In genomic region chr11:114400222-114400973, GRCh38 we compare ENCODE assay signal across 8 cellular contexts. TPM values are rescaled to one million over a fixed set of nuclear protein-coding genes. Genes with fewer than 3 reads are reported as not detected.
DNase-seq lines count a peak whose midpoint lies in the region; ATAC-seq and TF ChIP-seq lines count a peak whose summit lies in the region.

Gene C11orf71, minus strand, starts transcription at chr11:114400511. Its CDS starts 180 bp downstream, at chr11:114400331.
Gene RBM7, plus strand, starts transcription at chr11:114400666. Its CDS starts 6 bp downstream, at chr11:114400672.

- DNase-seq in Ammon's horn (ENCODE audit: low spot score) (peak; percentile 97), NCI-H460 (ENCODE audit: extremely low read depth, low read depth) (peak; percentile 96), choroid plexus epithelial cell (ENCODE audit: low read depth) (peak; percentile 99), kidney glomerular epithelial cell (lab: John Stamatoyannopoulos, UW) (peak; percentile 95)
- peak; percentile 93 to 97 for DNase-seq in activated CD4-positive, alpha-beta T cell treated with anti-CD3 and anti-CD28 coated beads for 24 hours (ENCODE audit: low read depth in 2 of 2)
- DNase-seq in stimulated activated CD4-positive, alpha-beta T cell treated with anti-CD3 and anti-CD28 coated beads, Interleukin-1b, Interleukin-23, amount 100 ng/mL, for 1 hour (ENCODE audit: low read depth in 2 of 2): peak; percentile 93 to 95

- H3K4me3 ChIP-seq in choroid plexus epithelial cell (ENCODE audit: low read depth, low read length): peak within 1 kb of the TSS; percentile 87

- TF ChIP-seq CTCF in choroid plexus epithelial cell (conservative IDR thresholded peaks at IDR 0.05; ENCODE audit: low read depth, low read length): no peak

- ATAC-seq in GM19043 (IDR thresholded peaks at IDR 0.05; ENCODE audit: low read depth, unreplicated experiment): peak; percentile 95
- peak; percentile 94 for ATAC-seq in HG03378 (IDR thresholded peaks at IDR 0.05; ENCODE audit: unreplicated experiment)

RNA-seq across cellular contexts. Expression of gene C11orf71, which starts in this region (rescaled TPM):
- 2.5 and 3.3 TPM in 2 replicates for total RNA-seq in NCI-H460 (2014; rRNA removed; shearing (Covaris generic))
- 4.5 and 8.2 TPM in 2 replicates for polyA plus RNA-seq in NCI-H460 (2014; cell fraction: nucleus; rRNA removed)

RNA-seq across cellular contexts. Expression of gene RBM7, which starts in this region (rescaled TPM):
- total RNA-seq in NCI-H460 (2014; rRNA removed; shearing (Covaris generic)): 12.5 and 18.1 TPM in 2 replicates
- polyA plus RNA-seq in NCI-H460 (2014; cell fraction: nucleus; rRNA removed): 8.2 and 9.5 TPM in 2 replicates

Comparison
In these comparisons a context has a peak if more than half of its experiments do, and no peak if none do; other contexts are left out.
1. Peak in every context shown above with its lines: DNase-seq, ATAC-seq and H3K4me3 ChIP-seq.